ENCODE assay signal across 8 cellular contexts in the genomic region with DNA sequence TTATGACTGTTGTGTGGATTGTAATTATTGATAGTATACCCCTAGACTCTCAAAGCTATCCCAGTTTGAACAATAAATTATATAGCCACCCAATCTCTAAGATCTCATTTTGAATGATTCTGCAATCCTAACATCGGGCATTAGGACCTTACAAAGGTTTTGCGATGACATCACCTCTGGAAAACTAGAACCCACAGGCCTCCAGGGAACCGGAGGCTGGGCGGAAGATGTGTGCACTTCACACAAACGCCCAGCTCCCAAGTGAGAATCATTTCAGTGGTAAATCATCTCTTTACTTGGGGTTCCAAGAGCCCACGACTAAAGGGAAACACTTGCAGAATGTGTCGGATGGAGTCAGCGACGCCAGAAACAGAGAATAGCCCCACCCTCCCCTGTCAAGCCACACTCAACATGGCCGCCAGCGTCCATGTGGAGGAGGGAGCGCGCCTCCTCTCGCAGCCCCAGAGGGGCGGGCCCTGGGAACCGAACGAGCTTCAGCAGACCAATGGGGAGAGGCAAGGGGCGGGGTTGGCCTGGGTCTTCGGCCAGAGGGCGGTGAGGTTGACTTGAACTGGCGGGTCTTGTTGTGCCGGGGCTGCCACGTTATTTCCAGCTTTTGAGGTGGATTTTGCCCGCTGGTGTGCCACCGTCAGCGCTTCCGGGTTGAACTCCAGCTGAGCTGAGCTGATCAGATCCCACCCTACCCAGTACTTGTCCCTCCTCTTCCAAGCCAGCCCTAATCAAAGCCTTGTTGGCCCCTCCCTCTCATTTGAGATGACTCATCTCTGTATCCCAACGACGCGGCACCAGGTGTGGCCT. TPM values are rescaled to one million over a fixed set of nuclear protein-coding genes. Genes with fewer than 3 reads are reported as not detected.
A peak's percentile ranks its signal among the peaks of the same experiment; 100 is the strongest.
DNase-seq lines count a peak whose midpoint lies in the region; ATAC-seq and TF ChIP-seq lines count a peak whose summit lies in the region.

No MANE protein-coding gene starts in this region.

- no peak for TF ChIP-seq CTCF in AG09319 (IDR thresholded peaks at IDR 0.05; ENCODE audit: low read depth, low read length)
- TF ChIP-seq CTCF in spleen (IDR thresholded peaks at IDR 0.05 in 8 of 11, conservative IDR thresholded peaks at IDR 0.05 in 3 of 11): peak in 3 of 11 experiments; percentile 13 to 45 (median 29)

- intact Hi-C loops in spleen (cut with DNase I; ENCODE audit: low total_unique reads): no loop called here

- DNase-seq in AG09319 (ENCODE audit: extremely low read depth, low read depth): peak; percentile 97
- DNase-seq in NCI-H345 (lab: John Stamatoyannopoulos, UW): peak; percentile 99
- DNase-seq in activated CD4-positive, CD25-positive, alpha-beta regulatory T cell (lab: John Stamatoyannopoulos, UW): peak; percentile 94 to 96 (median 96)
- DNase-seq in central memory CD4-positive, alpha-beta T cell: peak; percentile 97
- peak; percentile 98 for DNase-seq in inferior parietal cortex (ENCODE audit: extremely low spot score)
- DNase-seq in spleen: peak; percentile 100

- peak overlapping the region; percentile 29 to 69 (median 44) for H3K4me3 ChIP-seq in spleen

- peaks cover 0 to 18% (median 10%) of the 10 kb centered on the region in 6 donors for H3K4me1 ChIP-seq in spleen

- TF ChIP-seq POLR2A in spleen (IDR thresholded peaks at IDR 0.05): peak in 1 of 3 donors; percentile 50

- ATAC-seq in GM19025 (IDR thresholded peaks at IDR 0.05; ENCODE audit: low read depth, unreplicated experiment) (peak; percentile 95), HG03280 (IDR thresholded peaks at IDR 0.05; ENCODE audit: unreplicated experiment) (peak; percentile 99)

- peak overlapping the region; percentile 80 to 97 (median 94) for H3K27ac ChIP-seq in spleen

- 0 to 4% (median 1%) methylated on average over 14 to 30 of the region's 30 CpGs for WGBS in spleen, 5 donors

- no peaks in the 10 kb centered on the region for H3K9me3 ChIP-seq in spleen

- H3K36me3 ChIP-seq in spleen: no peaks in the 10 kb centered on the region

- no peaks in the 10 kb centered on the region for H3K27me3 ChIP-seq in spleen (replicated peaks in 1 of 7)

RNA-seq across cellular contexts. Expression of a gene that starts 8.4 kb away (rescaled TPM):
- total RNA-seq in spleen: 10 to 100 TPM; 10.7 to 27.3 (median 24.3) TPM
- 10 to 100 TPM; 31.8 to 46.6 (median 41.9) TPM for polyA plus RNA-seq in spleen

RNA-seq across cellular contexts. Expression of a gene that starts 18.4 kb away (rescaled TPM):
- 100 to 1,000 TPM in 3 of 7 donors, 10 to 100 TPM in 4; 94.9 to 144 (median 99.8) TPM for total RNA-seq in spleen
- 10 to 100 TPM; 25.7 to 55.3 (median 36.9) TPM for polyA plus RNA-seq in spleen

Comparison
In these comparisons a context has a peak if more than half of its experiments do, and no peak if none do; other contexts are left out.
1. Peak in every context shown above with its lines: DNase-seq, ATAC-seq, H3K4me3 ChIP-seq and H3K27ac ChIP-seq.